Comparison of ENCODE assay signal across 8 cellular contexts in the genomic region with DNA sequence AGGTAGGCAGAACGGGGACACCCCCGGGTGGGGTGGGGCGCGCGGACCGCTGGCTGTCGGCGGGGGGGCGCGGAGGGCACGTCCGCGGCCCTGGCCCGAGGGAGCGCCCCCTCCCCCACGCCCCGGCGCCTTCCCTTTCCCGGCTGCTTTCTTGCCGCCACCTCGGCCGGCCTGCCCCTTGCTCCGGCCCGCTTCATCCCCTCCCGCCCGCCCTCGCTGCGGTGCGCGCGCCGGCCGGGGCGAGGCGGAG. TPM values are rescaled to one million over a fixed set of nuclear protein-coding genes. Genes with fewer than 3 reads are reported as not detected.
DNase-seq lines count a peak whose midpoint lies in the region; ATAC-seq and TF ChIP-seq lines count a peak whose summit lies in the region.

No MANE protein-coding gene starts in this region.

- peaks cover 17% of the 10 kb centered on the region for H3K4me1 ChIP-seq in mesodermal cell (ENCODE audit: control insufficient read depth, insufficient read depth, low read length, poor library complexity, severe bottlenecking)

- no TSS peak for BruUV-seq in MCF 10A (replicated peaks; lab: Mats Ljungman, UMichigan)

- no peaks in the 10 kb centered on the region for H3K36me3 Mint-ChIP-seq in MCF 10A (ENCODE audit: insufficient read depth, unreplicated experiment)

- H3K4me3 ChIP-seq in mesodermal cell (ENCODE audit: extremely low read depth, insufficient read depth, low read length, poor library complexity, severe bottlenecking): peak overlapping the region; percentile 99

- H3K27me3 Mint-ChIP-seq in MCF 10A (ENCODE audit: insufficient read depth, unreplicated experiment): no peaks in the 10 kb centered on the region

- H3K27ac Mint-ChIP-seq in MCF 10A (ENCODE audit: low read depth, unreplicated experiment): peak overlapping the region; percentile 86

- ATAC-seq in HG03469 (IDR thresholded peaks at IDR 0.05; ENCODE audit: unreplicated experiment): peak; percentile 1
- no peak for ATAC-seq in HG02610 (IDR thresholded peaks at IDR 0.05; ENCODE audit: unreplicated experiment)

- H3K4me1 Mint-ChIP-seq in MCF 10A (ENCODE audit: insufficient read depth, unreplicated experiment): peaks cover 13% of the 10 kb centered on the region

- H3K9me3 Mint-ChIP-seq in MCF 10A (ENCODE audit: unreplicated experiment): no peaks in the 10 kb centered on the region

- no peak for TF ChIP-seq CTCF in MCF 10A (IDR thresholded peaks at IDR 0.05; ENCODE audit: unreplicated experiment)

- CTCF ChIA-PET in MCF 10A (lab: Yijun Ruan, JAX): no interaction called here

- H3K36me3 ChIP-seq in mesodermal cell (ENCODE audit: control insufficient read depth, insufficient read depth, low read length): peaks cover 4% of the 10 kb centered on the region

- intact Hi-C loops in MCF 10A (cut with micrococcal nuclease): loop anchor here (2.0 to 10.0 kb wide), 4 partner anchors 85 to 299 kb away; partner anchors contain the start of gene PPP4R1

- 0% methylated on average over 2 to 27 of the region's 35 CpGs for WGBS in mesodermal cell (ENCODE audit: insufficient coverage in 2 of 2), 2 experiments

- peak overlapping the region; percentile 91 for H3K4me3 Mint-ChIP-seq in MCF 10A (ENCODE audit: unreplicated experiment)

- H3K9me3 ChIP-seq in mesodermal cell (ENCODE audit: control insufficient read depth, low read length): no peaks in the 10 kb centered on the region

- DNase-seq in NCI-H2171 treated with DMSO at 0.1 percent for 48 hours (lab: John Stamatoyannopoulos, UW): peak; percentile 17
- DNase-seq in NCI-H2171 (lab: John Stamatoyannopoulos, UW): no peak
- DNase-seq in MCF 10A (ENCODE audit: unreplicated experiment): no peak
- no peak for DNase-seq in NCI-H345 treated with DMSO at 0.1 percent for 48 hours (lab: John Stamatoyannopoulos, UW; ENCODE audit: unreplicated experiment)
- DNase-seq in ureter (ENCODE audit: low spot score): no peak

- POLR2A ChIA-PET in MCF 10A (lab: Yijun Ruan, JAX): interaction anchor here (0.6 to 3.6 kb wide), 39 partner anchors 9 to 811 kb away, joined by 3 to 57 read pairs (median 7); no protein-coding TSS in a partner anchor

- H3K27ac ChIP-seq in mesodermal cell (ENCODE audit: low read depth, low read length, severe bottlenecking): peak overlapping the region; percentile 95

RNA-seq across cellular contexts. Expression of gene VAPA, which starts 0.4 kb away (rescaled TPM):
- total RNA-seq in MCF 10A (2022): 247 and 286 TPM in 2 replicates
- polyA plus RNA-seq in mesodermal cell (2013, experiment 1 of 2): 234 TPM
- polyA plus RNA-seq in mesodermal cell (2013, experiment 2 of 2): 248 TPM
- 249 TPM for total RNA-seq in ureter

RNA-seq across cellular contexts. Expression of gene TXNDC2, which starts 28.5 kb away (rescaled TPM):
- not detected in 2 replicates for total RNA-seq in MCF 10A (2022)
- polyA plus RNA-seq in mesodermal cell (2013, experiment 1 of 2): 0.18 TPM
- 0.40 TPM for polyA plus RNA-seq in mesodermal cell (2013, experiment 2 of 2)
- 0.21 TPM for total RNA-seq in ureter
